Comparison of ENCODE assay signal across 15 cellular contexts in the genomic region with DNA sequence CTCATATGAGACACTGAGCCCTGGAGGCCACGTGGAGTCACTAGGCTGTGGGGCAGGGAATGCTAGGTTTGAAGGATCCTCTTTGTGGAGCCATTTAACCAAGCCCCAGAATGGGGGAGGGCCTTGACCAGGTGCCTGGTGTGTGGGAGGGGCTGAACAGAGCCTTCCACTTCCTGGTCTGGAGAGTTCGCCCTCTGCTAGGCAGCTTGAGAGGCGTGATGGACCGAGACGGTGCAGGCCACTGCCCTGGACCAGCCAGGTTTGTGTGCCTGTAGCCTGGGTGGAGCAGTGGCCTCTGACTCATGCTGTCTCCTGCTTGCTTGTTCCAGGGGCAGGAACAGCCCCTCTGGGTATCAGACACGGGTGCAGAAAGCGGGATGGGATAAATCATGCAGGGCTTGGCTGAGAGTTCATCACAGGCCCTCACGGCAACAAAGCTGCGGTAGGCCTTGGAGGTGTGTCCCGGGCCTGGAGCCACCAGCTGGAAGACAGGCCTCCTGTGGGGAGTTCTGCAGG. TPM values are rescaled to one million over a fixed set of nuclear protein-coding genes. Genes with fewer than 3 reads are reported as not detected.
DNase-seq lines count a peak whose midpoint lies in the region; ATAC-seq, FAIRE-seq and TF ChIP-seq lines count a peak whose summit lies in the region.
"Had no signal": no experiment of that assay in that cellular context is flagged by ENCODE, and none has a peak within 500 bp of the region (broad histone marks: within the 10 kb centered on the region; RNA-seq: fewer than 3 reads in every experiment).

No MANE protein-coding gene starts in this region.

- H3K9me3 ChIP-seq in IMR-90 (ENCODE audit: control insufficient read depth, insufficient read depth, low read length), result no peaks in the 10 kb centered on the region
- H3K9me3 ChIP-seq in K562 (replicated peaks; ENCODE audit: control insufficient read depth, insufficient read depth, low read depth, low read length), result no peaks in the 10 kb centered on the region
- H3K9me3 ChIP-seq: transverse colon had no signal

- H3K4me3 ChIP-seq in IMR-90 (ENCODE audit: insufficient read depth, low read depth, low read length) (no peak overlapping the region), K562 (no peak overlapping the region)
- H3K4me3 ChIP-seq: transverse colon had no signal

- H4K20me1 ChIP-seq in IMR-90 (ENCODE audit: insufficient read depth, low read length) (no peaks in the 10 kb centered on the region), K562 (replicated peaks; ENCODE audit: control insufficient read depth, insufficient read depth, low read length) (0 out of 2 replicates have a peak, but pooled peaks cover 5% of the 10 kb centered on the region)

- TF ChIP-seq POLR2A in IMR-90 (IDR thresholded peaks at IDR 0.05; ENCODE audit: low read depth, low read length), result no peak
- peak; percentile 48; the same call in 1 of the 2 replicates for TF ChIP-seq POLR2A in K562 (conservative IDR thresholded peaks at IDR 0.05)

- no peak overlapping the region for H3K23ac ChIP-seq in IMR-90 (ENCODE audit: low read depth, low read length)

- peaks cover 5% of the 10 kb centered on the region; the same call in 1 of the 2 replicates for H3K9me1 ChIP-seq in IMR-90 (ENCODE audit: insufficient read depth, low read length)
- H3K9me1 ChIP-seq in K562 (ENCODE audit: control insufficient read depth, insufficient read depth, low read length), result no peaks in the 10 kb centered on the region

- peak overlapping the region; percentile 53 for H2AFZ ChIP-seq in IMR-90 (replicated peaks; ENCODE audit: low read length, poor library complexity)
- H2AFZ ChIP-seq in K562 (ENCODE audit: low read depth, low read length), result peak overlapping the region; percentile 79

- H3K27ac Mint-ChIP-seq in nephron (peak overlapping the region in 2 of 3 experiments; percentile 18 to 27), chondrocyte (ENCODE audit: unreplicated experiment) (no peak overlapping the region)
- H3K27ac Mint-ChIP-seq: naive B cell had no signal

- FAIRE-seq in K562 (lab: Jason Lieb, UNC), result peak; percentile 91
- FAIRE-seq: G401.6 had no signal

- peak overlapping the region; percentile 42 for H2AK9ac ChIP-seq in IMR-90 (replicated peaks; ENCODE audit: low read depth, low read length, poor library complexity)

- H3K18ac ChIP-seq in IMR-90 (ENCODE audit: low read depth, low read length), result no peak overlapping the region

- TF ChIP-seq CTCF in IMR-90 (conservative IDR thresholded peaks at IDR 0.05; ENCODE audit: low read depth, low read length) (no peak), K562 (IDR thresholded peaks at IDR 0.05 in 2 of 3, conservative IDR thresholded peaks at IDR 0.05 in 1 of 3; ENCODE audit: insufficient read depth in 2 of 3, low read depth in 1 of 3, low read length in 3 of 3) (no peak; a peak in 1 of 6 replicates), nephron (IDR thresholded peaks at IDR 0.05; ENCODE audit: unreplicated experiment in 3 of 3) (no peak), chondrocyte (IDR thresholded peaks at IDR 0.05) (no peak)

- H2BK15ac ChIP-seq in IMR-90 (ENCODE audit: low read depth, low read length), result no peak overlapping the region

- H3K79me1 ChIP-seq in IMR-90 (ENCODE audit: low read depth in 1 of 2, low read length in 2 of 2), result no peaks in the 10 kb centered on the region

- peaks cover 17% of the 10 kb centered on the region for H3K27me3 ChIP-seq in IMR-90 (ENCODE audit: control insufficient read depth, insufficient read depth, low read length)
- no peaks in the 10 kb centered on the region for H3K27me3 ChIP-seq in K562 (ENCODE audit: control insufficient read depth in 2 of 2, insufficient read depth in 2 of 2, low read length in 2 of 2)
- H3K27me3 ChIP-seq: transverse colon had no signal

- no peak overlapping the region for H3K14ac ChIP-seq in IMR-90 (replicated peaks; ENCODE audit: low read depth, low read length)

- no peak overlapping the region for H2BK120ac ChIP-seq in IMR-90 (ENCODE audit: low read depth, low read length)

- H3K36me3 ChIP-seq in IMR-90 (ENCODE audit: control insufficient read depth, insufficient read depth, low read length), result no peaks in the 10 kb centered on the region
- H3K36me3 ChIP-seq in K562 (ENCODE audit: control insufficient read depth, insufficient read depth, low read length), result peaks cover 78% of the 10 kb centered on the region
- H3K36me3 ChIP-seq: transverse colon had no signal

- BruUV-seq in IMR-90 (replicated peaks; lab: Mats Ljungman, UMichigan), result no TSS peak
- BruUV-seq in K562 (replicated peaks; lab: Mats Ljungman, UMichigan), result no TSS peak

- no peak overlapping the region for H4K8ac ChIP-seq in IMR-90 (ENCODE audit: low read depth in 2 of 2, low read length in 2 of 2)

- H3K56ac ChIP-seq in IMR-90 (ENCODE audit: extremely low read depth, insufficient read depth, low read length), result no peak overlapping the region

- no peak overlapping the region for H3K4ac ChIP-seq in IMR-90 (ENCODE audit: low read depth, low read length)

- H3K36me3 Mint-ChIP-seq in nephron (ENCODE audit: low read depth) (no peaks in the 10 kb centered on the region), chondrocyte (ENCODE audit: low read depth) (no peaks in the 10 kb centered on the region)
- H3K36me3 Mint-ChIP-seq: naive B cell had no signal

- intact Hi-C loops in IMR-90 (cut with micrococcal nuclease), result no loop called here
- intact Hi-C loops in K562 (cut with micrococcal nuclease), result no loop called here

- H4K91ac ChIP-seq in IMR-90 (ENCODE audit: insufficient read depth, low read depth, low read length), result no peak overlapping the region

- DNase-seq in Daoy (ENCODE audit: low read depth), result peak; percentile 12
- no peak for DNase-seq in IMR-90
- DNase-seq in K562 (ENCODE audit: extremely low read depth in 1 of 4, low spot score in 3 of 4), result peak; percentile 88 to 94 (median 92)
- no peak for DNase-seq in chondrocyte (ENCODE audit: low spot score)
- DNase-seq in NCI-H748 (lab: John Stamatoyannopoulos, UW; ENCODE audit: unreplicated experiment), result no peak
- DNase-seq in T-helper 1 cell, result no peak
- DNase-seq: activated naive CD4-positive, alpha-beta T cell treated with anti-CD3 and anti-CD28 coated beads, Interleukin-2, amount 50 U/mL, for 16 hours; AML-193; GOT3; naive B cell; transverse colon had no signal

- in situ Hi-C loops in IMR-90 (cut with MboI; ENCODE audit: low sequenced_read_pairs), result no loop called here
- in situ Hi-C loops in K562 (cut with MboI), result no loop called here

- no peak overlapping the region for H3K4me3 Mint-ChIP-seq in nephron
- no peak overlapping the region for H3K4me3 Mint-ChIP-seq in chondrocyte (ENCODE audit: unreplicated experiment)

- ATAC-seq in IMR-90 (ENCODE audit: low read depth) (no peak), K562 (peak; percentile 96), HG03432 (IDR thresholded peaks at IDR 0.05; ENCODE audit: unreplicated experiment) (no peak)
- ATAC-seq: left lobe of liver had no signal

- 65% methylated on average over 5 of the region's 10 CpGs; no CpG with 5 or more reads in 1 of the 2 experiments for WGBS in IMR-90 (ENCODE audit: extremely low coverage in 2 of 2, insufficient read length in 1 of 2), 2 experiments
- WGBS in K562 (ENCODE audit: insufficient coverage, low coverage, missing lambda C conversion rate), result 19% methylated on average over 10 of the region's 10 CpGs

- no peak for TF ChIP-seq RAD21 in IMR-90 (IDR thresholded peaks at IDR 0.05; ENCODE audit: low read length)
- TF ChIP-seq RAD21 in K562 (CRISPR knock-in tag; conservative IDR thresholded peaks at IDR 0.05 in 1 of 2, IDR thresholded peaks at IDR 0.05 in 1 of 2), result peak in 1 of 2 experiments; percentile 36; a peak in 1 of 4 replicates

- CTCF ChIA-PET in IMR-90 (lab: Yijun Ruan, JAX) (no interaction called here), K562 (lab: Yijun Ruan, JAX; ENCODE audit: low intra/inter-chr PET ratio) (no interaction called here)

- peaks cover 57% of the 10 kb centered on the region for H3K79me2 ChIP-seq in K562 (ENCODE audit: control insufficient read depth, insufficient read depth, low read length)

- H2BK20ac ChIP-seq in IMR-90 (ENCODE audit: low read depth, low read length), result no peak overlapping the region

- no peak overlapping the region for H2AK5ac ChIP-seq in IMR-90 (ENCODE audit: low read depth, low read length)

- POLR2A ChIA-PET in IMR-90 (lab: Charles Lee; ENCODE audit: unreplicated experiment), result no interaction called here
- POLR2A ChIA-PET in K562 (lab: Yijun Ruan, JAX), result interaction anchor here (1.3 kb wide), 1 partner anchor 18 kb away, joined by 4 read pairs; no protein-coding TSS in a partner anchor

- no peak overlapping the region for H2BK5ac ChIP-seq in IMR-90 (ENCODE audit: low read depth, low read length, poor library complexity, severe bottlenecking)

- TF ChIP-seq EP300 in K562 (IDR thresholded peaks at IDR 0.05; ENCODE audit: low read length), result no peak

- dilution Hi-C loops in IMR-90 (cut with HindIII; ENCODE audit: low sequenced_read_pairs, unreplicated experiment), result no loop called here

- H3K4me1 ChIP-seq in IMR-90 (ENCODE audit: control insufficient read depth, insufficient read depth, low read length) (peaks cover 8% of the 10 kb centered on the region; the same call in 1 of the 2 replicates), K562 (replicated peaks in 1 of 2; ENCODE audit: control insufficient read depth in 2 of 2, insufficient read depth in 2 of 2, low read length in 2 of 2) (peaks cover 22 to 27% of the 10 kb centered on the region in 2 experiments)

- no peak overlapping the region for H3K9ac ChIP-seq in IMR-90 (ENCODE audit: low read depth, low read length)
- H3K9ac ChIP-seq in K562 (ENCODE audit: insufficient read depth in 1 of 2, low read depth in 2 of 2, low read length in 2 of 2), result peak overlapping the region; percentile 34 to 83

- H3K27ac ChIP-seq in IMR-90 (ENCODE audit: insufficient read depth, low read length) (no peak overlapping the region), K562 (ENCODE audit: extremely low read depth, low read depth, low read length) (peak overlapping the region; percentile 22)
- H3K27ac ChIP-seq: transverse colon had no signal

- no peaks in the 10 kb centered on the region for H3K27me3 Mint-ChIP-seq in nephron (ENCODE audit: low read depth)
- no peaks in the 10 kb centered on the region for H3K27me3 Mint-ChIP-seq in chondrocyte (ENCODE audit: low read depth)
- H3K27me3 Mint-ChIP-seq: naive B cell had no signal

- no peak overlapping the region for H4K5ac ChIP-seq in IMR-90 (ENCODE audit: low read depth, low read length)

- no peaks in the 10 kb centered on the region for H3K9me3 Mint-ChIP-seq in nephron
- H3K9me3 Mint-ChIP-seq in chondrocyte (ENCODE audit: low read depth), result no peaks in the 10 kb centered on the region
- H3K9me3 Mint-ChIP-seq: naive B cell had no signal

- H3K4me2 ChIP-seq in IMR-90 (ENCODE audit: low read depth, low read length) (no peak overlapping the region), K562 (ENCODE audit: insufficient read depth, low read length) (peak overlapping the region; percentile 62)

- H3K4me1 Mint-ChIP-seq in nephron (peaks cover 20% of the 10 kb centered on the region), chondrocyte (ENCODE audit: low read depth) (no peaks in the 10 kb centered on the region)
- H3K4me1 Mint-ChIP-seq: naive B cell had no signal

RNA-seq across cellular contexts. Expression of a gene that starts 27.4 kb away (rescaled TPM):
- 0.06 TPM in 1 of 2 replicates, not detected in the other for total RNA-seq in Daoy (2014; rRNA removed; shearing (Covaris generic))
- total RNA-seq in IMR-90 (2012; rRNA removed), result under 0.01 TPM in 2 replicates
- polyA plus RNA-seq in IMR-90 (2012; rRNA removed), result 0.31 and 0.33 TPM in 2 replicates
- polyA plus RNA-seq in IMR-90 (2012; cell fraction: cytosol; rRNA removed), result 0.14 and 0.34 TPM in 2 replicates
- polyA plus RNA-seq in IMR-90 (2012; cell fraction: nucleus; rRNA removed; ENCODE audit: low replicate concordance), result 2.5 and 4.3 TPM in 2 replicates
- total RNA-seq in K562 (2011; cell fraction: chromatin; rRNA removed; ENCODE audit: low replicate concordance), result 66.8 and 209 TPM in 2 replicates
- total RNA-seq in K562 (2011; cell fraction: nucleolus; rRNA removed), result 115 and 150 TPM in 2 replicates
- 67.9 and 80.6 TPM in 2 replicates for total RNA-seq in K562 (2011; cell fraction: nucleoplasm; rRNA removed)
- 15.9 and 23.8 TPM in 2 replicates for total RNA-seq in K562 (2014; rRNA removed)
- total RNA-seq in K562 (2014; rRNA removed; fragmentation: Illumina TruSeq; extraction: Trizol), result 4.3 and 6.3 TPM in 2 replicates
- total RNA-seq in K562 (2015; rRNA removed; fragmentation: Illumina TruSeq; extraction: Trizol), result 15.3 and 15.4 TPM in 2 replicates
- total RNA-seq in K562 (2021), result 30.4 and 31.7 TPM in 2 replicates
- polyA plus RNA-seq in K562 (2011; rRNA removed), result 37.4 and 45.4 TPM in 2 replicates
- polyA plus RNA-seq in K562 (2011; cell fraction: cytosol; rRNA removed), result 27.2 and 39.3 TPM in 2 replicates
- 187 and 443 TPM in 2 replicates for polyA plus RNA-seq in K562 (2011; cell fraction: nucleus; rRNA removed)
- 30.9 and 86.2 TPM in 2 replicates for polyA plus RNA-seq in K562 (2012)
- 20.3 and 24.1 TPM in 2 replicates for polyA plus RNA-seq in K562 (2014; fragmentation: Illumina TruSeq; extraction: Trizol)
- polyA plus RNA-seq in K562 (2014; fragmentation: Nextera tagmentation; extraction: Ambion mirVana), result under 1 TPM; 0.04 to 0.27 TPM
- polyA plus RNA-seq in K562 (2014; rRNA removed), result 32.7 and 35.9 TPM in 2 replicates
- 8.4 and 15.8 TPM in 2 replicates for polyA minus RNA-seq in K562 (2011; rRNA and poly(A)+ RNA removed)
- 15.8 and 16.4 TPM in 2 replicates for polyA minus RNA-seq in K562 (2011; cell fraction: cytosol; rRNA and poly(A)+ RNA removed)
- 55.8 and 81.5 TPM in 2 replicates for polyA minus RNA-seq in K562 (2011; cell fraction: nucleus; rRNA and poly(A)+ RNA removed)
- total RNA-seq in chondrocyte, result 7.7 to 9.2 TPM (median 8.7 TPM) in 3 replicates

Comparison
In these comparisons a context has a peak if more than half of its experiments do, and no peak if none do; other contexts are left out.
1. DNase-seq: peak in Daoy (single experiment) and K562 (4 of 4); none in IMR-90 (single experiment), chondrocyte (single experiment), NCI-H748 (single experiment) and T-helper 1 cell (0 of 5).